In genomic region chr1:8871539-8871935, GRCh38 we compare ENCODE assay signal across 9 cellular contexts. TPM values are rescaled to one million over a fixed set of nuclear protein-coding genes. Genes with fewer than 3 reads are reported as not detected.
DNase-seq lines count a peak whose midpoint lies in the region; TF ChIP-seq lines count a peak whose summit lies in the region.
"Had no signal": no experiment of that assay in that cellular context is flagged by ENCODE, and none has a peak within 500 bp of the region (broad histone marks: within the 10 kb centered on the region; RNA-seq: fewer than 3 reads in every experiment).

No MANE protein-coding gene starts in this region.

- peak overlapping the region; percentile 98 for H3K27ac Mint-ChIP-seq in activated naive CD4-positive, alpha-beta T cell treated with anti-CD3 and anti-CD28 coated beads, Interleukin-2, amount 10 ng/mL, durations not matched to agents 7 days and 5 days

- no peak overlapping the region for H3K4me3 ChIP-seq in fibroblast of villous mesenchyme (ENCODE audit: low read depth, low read length)
- H3K4me3 ChIP-seq in transverse colon = no peak overlapping the region
- H3K4me3 ChIP-seq: SJCRH30 had no signal

- H3K36me3 Mint-ChIP-seq in activated naive CD4-positive, alpha-beta T cell treated with anti-CD3 and anti-CD28 coated beads, Interleukin-2, amount 10 ng/mL, durations not matched to agents 7 days and 5 days = peaks cover 94% of the 10 kb centered on the region

- in situ Hi-C loops in transverse colon (cut with MboI; ENCODE audit: low pct_ligation_motif_present in 1 of 4, low pct_unique_long_range_greater_than_20kb in 1 of 4, low sequenced_read_pairs in 3 of 4) = loop anchor here in 1 of 4 donors (25.0 kb wide), 1 partner anchor 884 kb away; no protein-coding TSS in a partner anchor

- H3K9me3 Mint-ChIP-seq in activated naive CD4-positive, alpha-beta T cell treated with anti-CD3 and anti-CD28 coated beads, Interleukin-2, amount 10 ng/mL, durations not matched to agents 7 days and 5 days = no peaks in the 10 kb centered on the region

- intact Hi-C loops in transverse colon (cut with DNase I; ENCODE audit: low total_unique reads) = no loop called here

- no peak for TF ChIP-seq POLR2A in transverse colon (IDR thresholded peaks at IDR 0.05)

- H3K4me1 Mint-ChIP-seq in activated naive CD4-positive, alpha-beta T cell treated with anti-CD3 and anti-CD28 coated beads, Interleukin-2, amount 10 ng/mL, durations not matched to agents 7 days and 5 days = peaks cover 84% of the 10 kb centered on the region

- no peaks in the 10 kb centered on the region for H3K27me3 ChIP-seq in transverse colon
- H3K27me3 ChIP-seq: SJCRH30 had no signal

- no peaks in the 10 kb centered on the region for H3K9me3 ChIP-seq in transverse colon
- H3K9me3 ChIP-seq: SJCRH30 had no signal

- H3K27me3 Mint-ChIP-seq in activated naive CD4-positive, alpha-beta T cell treated with anti-CD3 and anti-CD28 coated beads, Interleukin-2, amount 10 ng/mL, durations not matched to agents 7 days and 5 days = no peaks in the 10 kb centered on the region

- WGBS in transverse colon (ENCODE audit: low coverage in 1 of 2), 2 donors = 56 to 100% methylated on average over 2 to 7 of the region's 7 CpGs

- H3K4me3 Mint-ChIP-seq in activated naive CD4-positive, alpha-beta T cell treated with anti-CD3 and anti-CD28 coated beads, Interleukin-2, amount 10 ng/mL, durations not matched to agents 7 days and 5 days = peak overlapping the region; percentile 96

- CTCF ChIA-PET in activated naive CD4-positive, alpha-beta T cell treated with anti-CD3 and anti-CD28 coated beads, Interleukin-2, amount 10 ng/mL, durations not matched to agents 7 days and 5 days (lab: Charles Lee) = interaction anchor here (1.2 to 1.7 kb wide), 4 partner anchors 9 to 133 kb away, joined by 3 to 7 read pairs (median 6); no protein-coding TSS in a partner anchor

- H3K36me3 ChIP-seq in transverse colon = peaks cover 0 to 56% (median 29%) of the 10 kb centered on the region in 4 donors

- peaks cover 11 to 69% (median 54%) of the 10 kb centered on the region in 4 donors for H3K4me1 ChIP-seq in transverse colon

- TF ChIP-seq EP300 in transverse colon (IDR thresholded peaks at IDR 0.05; ENCODE audit: low read depth) = no peak

- TF ChIP-seq CTCF in VCaP (conservative IDR thresholded peaks at IDR 0.05) (peak; percentile 41; the same call in 1 of the 2 replicates), fibroblast of villous mesenchyme (IDR thresholded peaks at IDR 0.05; ENCODE audit: insufficient read depth, low read depth, low read length) (peak; percentile 36), transverse colon (IDR thresholded peaks at IDR 0.05) (peak; percentile 15 to 73 (median 49))

- H3K27ac ChIP-seq in VCaP = peak overlapping the region; percentile 99; the same call in 1 of the 2 replicates
- H3K27ac ChIP-seq in transverse colon = peak overlapping the region in 3 of 4 donors; percentile 70 to 75 (median 71)
- H3K27ac ChIP-seq: SJCRH30 had no signal

- DNase-seq in activated naive CD4-positive, alpha-beta T cell treated with anti-CD3 and anti-CD28 coated beads, Interleukin-2, amount 10 ng/mL, durations not matched to agents 7 days and 5 days = no peak
- DNase-seq in activated naive CD4-positive, alpha-beta T cell treated with Interleukin-2 at 50 U/mL for 16 hours = no peak
- DNase-seq in fibroblast of villous mesenchyme (ENCODE audit: low read depth) (no peak), transverse colon (peak; percentile 68), NCI-H1105 (lab: John Stamatoyannopoulos, UW) (no peak), occipital lobe (lab: John Stamatoyannopoulos, UW) (no peak)
- no peak for DNase-seq in stimulated activated naive CD4-positive, alpha-beta T cell treated with Interleukin-2 at 50 U/mL for 16 hours (lab: John Stamatoyannopoulos, UW)
- DNase-seq: SJCRH30 had no signal

RNA-seq across cellular contexts. Expression of gene ENO1, which starts 6.9 kb away (rescaled TPM):
- 1,401 and 1,535 TPM in 2 replicates for total RNA-seq in fibroblast of villous mesenchyme
- total RNA-seq in transverse colon = 100 to 1,000 TPM; 202 to 407 (median 320) TPM
- 260 TPM for total RNA-seq in occipital lobe

RNA-seq across cellular contexts. Expression of gene RERE, which starts 54.1 kb away (rescaled TPM):
- total RNA-seq in fibroblast of villous mesenchyme = 51.4 and 56.0 TPM in 2 replicates
- 100 to 1,000 TPM in 3 of 4 donors, 10 to 100 TPM in 1; 80.3 to 657 (median 105) TPM for total RNA-seq in transverse colon
- 1,292 TPM for total RNA-seq in occipital lobe
